Comparison of ENCODE assay signal across 8 cellular contexts in the genomic region with DNA sequence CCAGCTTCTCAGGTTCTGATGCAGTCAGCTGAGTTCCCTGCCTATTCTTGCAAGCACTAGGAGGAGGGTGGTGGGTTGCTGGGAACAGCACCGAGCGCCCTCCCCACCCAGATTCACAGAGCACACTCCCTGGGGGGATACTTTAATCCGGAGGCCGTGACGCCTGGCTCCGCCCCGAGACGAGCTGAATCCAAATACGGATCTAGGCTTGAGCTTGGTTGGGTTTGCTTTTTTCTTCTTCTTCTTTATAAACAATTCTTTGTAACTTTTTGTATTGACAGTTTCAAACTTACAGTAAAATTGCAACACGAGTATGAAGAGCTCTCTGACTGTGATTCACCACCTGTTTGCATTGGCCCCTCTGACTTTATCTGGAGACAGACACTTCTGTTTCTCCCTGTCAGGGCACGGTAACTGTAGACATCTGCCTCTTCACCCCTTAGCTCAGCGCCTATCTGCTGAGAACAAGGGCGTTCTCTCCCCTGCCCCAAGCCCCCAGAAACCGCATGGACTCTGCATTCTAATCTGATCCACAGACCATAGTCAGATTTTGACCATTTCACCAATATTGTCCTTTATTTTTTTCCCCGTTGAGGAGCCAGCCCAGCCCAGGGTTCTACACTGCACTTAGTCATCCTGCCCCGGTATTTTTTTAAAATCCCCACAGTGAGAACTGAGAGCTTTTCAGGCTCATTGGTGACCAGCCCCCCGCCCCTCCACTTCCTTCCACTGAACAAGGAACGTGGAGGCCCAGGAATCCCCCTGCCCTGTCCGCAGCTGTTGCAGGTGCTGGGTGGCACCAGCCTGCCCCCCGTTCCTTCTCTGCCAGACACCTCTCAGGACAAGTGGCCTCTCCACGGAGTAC. TPM values are rescaled to one million over a fixed set of nuclear protein-coding genes. Genes with fewer than 3 reads are reported as not detected.
DNase-seq lines count a peak whose midpoint lies in the region; ATAC-seq lines count a peak whose summit lies in the region.

No MANE protein-coding gene starts in this region.

- POLR2A ChIA-PET in activated CD4-positive, alpha-beta memory T cell treated with anti-CD3 and anti-CD28 coated beads for 36 hours (lab: Charles Lee): interaction anchor here (0.7 to 7.3 kb wide), 11 partner anchors 11 to 245 kb away, joined by 3 to 127 read pairs (median 7); a partner anchor contains a TSS

- no peaks in the 10 kb centered on the region for H3K27me3 Mint-ChIP-seq in activated CD4-positive, alpha-beta memory T cell treated with anti-CD3 and anti-CD28 coated beads for 36 hours

- ATAC-seq in activated CD4-positive, CD25-positive, alpha-beta regulatory T cell treated with anti-CD3 and anti-CD28 coated beads, Interleukin-2, amount 50 U/mL, for 24 hours: peak; percentile 85 to 87
- peak; percentile 50 for ATAC-seq in HG03135 (IDR thresholded peaks at IDR 0.05; ENCODE audit: unreplicated experiment)

- intact Hi-C loops in activated CD4-positive, alpha-beta memory T cell treated with anti-CD3 and anti-CD28 coated beads for 36 hours (cut with micrococcal nuclease): loop anchor here (1.0 to 10.0 kb wide), 5 partner anchors 8 to 317 kb away; a partner anchor contains a TSS

- DNase-seq in activated CD4-positive, CD25-positive, alpha-beta regulatory T cell treated with anti-CD3 and anti-CD28 coated beads, Interleukin-2, amount 50 U/mL, for 72 hours: no peak
- DNase-seq in activated CD4-positive, alpha-beta memory T cell treated with anti-CD3 and anti-CD28 coated beads for 36 hours: peak; percentile 88
- peak; percentile 48 for DNase-seq in glomerular visceral epithelial cell (ENCODE audit: extremely low spot score)
- peak; percentile 80 for DNase-seq in stimulated activated CD8-positive, alpha-beta memory T cell treated with anti-CD3 and anti-CD28 coated beads, Interleukin-4, amount 100 ng/mL, for 48 hours
- DNase-seq in LoVo (ENCODE audit: low spot score): no peak
- no peak for DNase-seq in RPMI8226

- peak overlapping the region; percentile 96 for H3K27ac Mint-ChIP-seq in activated CD4-positive, alpha-beta memory T cell treated with anti-CD3 and anti-CD28 coated beads for 36 hours

- H3K4me3 Mint-ChIP-seq in activated CD4-positive, alpha-beta memory T cell treated with anti-CD3 and anti-CD28 coated beads for 36 hours: peak overlapping the region; percentile 68

- peaks cover 66% of the 10 kb centered on the region for H3K4me1 Mint-ChIP-seq in activated CD4-positive, alpha-beta memory T cell treated with anti-CD3 and anti-CD28 coated beads for 36 hours (ENCODE audit: low read depth)

- CTCF ChIA-PET in activated CD4-positive, alpha-beta memory T cell treated with anti-CD3 and anti-CD28 coated beads for 36 hours (lab: Charles Lee): interaction anchor here (1.0 to 14.7 kb wide), 8 partner anchors 9 to 203 kb away, joined by 5 to 417 read pairs (median 8); a partner anchor contains a TSS

- H3K36me3 Mint-ChIP-seq in activated CD4-positive, alpha-beta memory T cell treated with anti-CD3 and anti-CD28 coated beads for 36 hours: peaks cover 46% of the 10 kb centered on the region

- H3K9me3 Mint-ChIP-seq in activated CD4-positive, alpha-beta memory T cell treated with anti-CD3 and anti-CD28 coated beads for 36 hours: no peaks in the 10 kb centered on the region

RNA-seq across cellular contexts. Expression of a gene that starts 11.5 kb away (rescaled TPM):
- 100 to 1,000 TPM; 136 to 141 TPM for total RNA-seq in activated CD4-positive, alpha-beta memory T cell treated with anti-CD3 and anti-CD28 coated beads for 36 hours

RNA-seq across cellular contexts. Expression of a gene that starts 21.8 kb away (rescaled TPM):
- 10 to 100 TPM; 14.1 to 15.2 TPM for total RNA-seq in activated CD4-positive, alpha-beta memory T cell treated with anti-CD3 and anti-CD28 coated beads for 36 hours

Comparison
In these comparisons a context has a peak if more than half of its experiments do, and no peak if none do; other contexts are left out.
1. DNase-seq: peak in activated CD4-positive, alpha-beta memory T cell treated with anti-CD3 and anti-CD28 coated beads for 36 hours (single experiment), glomerular visceral epithelial cell (single experiment) and stimulated activated CD8-positive, alpha-beta memory T cell treated with anti-CD3 and anti-CD28 coated beads, Interleukin-4, amount 100 ng/mL, for 48 hours (single experiment); none in activated CD4-positive, CD25-positive, alpha-beta regulatory T cell treated with anti-CD3 and anti-CD28 coated beads, Interleukin-2, amount 50 U/mL, for 72 hours (single experiment), LoVo (single experiment) and RPMI8226 (single experiment).